8 cellular contexts compared by ENCODE assay signal in the genomic region with DNA sequence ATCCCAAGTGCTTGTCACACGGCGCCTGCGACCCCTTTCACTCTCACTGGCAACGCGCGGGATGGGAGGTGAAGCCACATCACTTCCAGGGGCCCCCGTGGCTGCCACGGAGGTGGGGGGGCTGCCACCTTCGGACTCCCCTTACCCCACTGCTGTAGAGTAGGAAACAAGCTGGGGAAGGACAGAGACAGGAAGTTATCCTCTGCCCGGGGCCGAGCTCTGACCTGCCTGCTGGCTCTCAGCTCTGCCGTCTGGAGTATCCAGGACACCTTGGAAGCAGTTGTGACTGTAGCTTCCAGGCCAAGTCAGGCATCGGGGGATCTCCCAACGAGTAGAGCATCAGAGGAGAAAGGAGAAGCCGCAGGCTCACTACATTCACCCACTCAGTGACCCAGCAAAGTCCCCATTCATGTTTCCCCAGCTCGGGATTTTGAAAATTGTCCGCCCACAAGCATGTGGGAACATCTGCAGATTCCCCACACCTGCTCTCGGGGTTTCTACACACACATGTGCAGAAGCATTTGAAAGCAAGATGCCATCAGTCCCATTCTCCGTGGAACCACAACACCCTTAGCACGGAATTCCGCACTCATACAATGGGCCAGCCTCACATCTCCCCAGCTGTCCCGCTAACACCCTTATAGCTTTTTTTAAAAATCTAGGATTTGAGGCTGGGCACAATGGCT. TPM values are rescaled to one million over a fixed set of nuclear protein-coding genes. Genes with fewer than 3 reads are reported as not detected.
DNase-seq lines count a peak whose midpoint lies in the region; ATAC-seq and TF ChIP-seq lines count a peak whose summit lies in the region.

No MANE protein-coding gene starts in this region.

- peak overlapping the region; percentile 70 for H3K4me3 Mint-ChIP-seq in nephron progenitor cell

- no peaks in the 10 kb centered on the region for H3K27me3 Mint-ChIP-seq in nephron progenitor cell (ENCODE audit: low read depth, poor library complexity)

- H3K4me3 ChIP-seq in BJ (ENCODE audit: low read depth, low read length): peak overlapping the region; percentile 38
- peak overlapping the region; percentile 45 for H3K4me3 ChIP-seq in Jurkat, Clone E6-1 (ENCODE audit: low read length)
- H3K4me3 ChIP-seq in dorsolateral prefrontal cortex: peak overlapping the region; percentile 12 to 64 (median 48)

- peaks cover 32% of the 10 kb centered on the region for H3K4me1 Mint-ChIP-seq in nephron progenitor cell

- intact Hi-C loops in dorsolateral prefrontal cortex (cut with DNase I): loop anchor here in 1 of 2 donors (10.0 kb wide), 1 partner anchor 45 kb away; no protein-coding TSS in a partner anchor

- in situ Hi-C loops in GM13976 (cut with MboI; ENCODE audit: low sequenced_read_pairs, unreplicated experiment): no loop called here

- no peak for ATAC-seq in foreskin keratinocyte

- TF ChIP-seq CTCF in BJ (IDR thresholded peaks at IDR 0.05; ENCODE audit: insufficient read depth, low read depth, low read length) (no peak), dorsolateral prefrontal cortex (IDR thresholded peaks at IDR 0.05 in 54 of 56, conservative IDR thresholded peaks at IDR 0.05 in 2 of 56; ENCODE audit: low read depth in 1 of 56, partially characterized antibody in 56 of 56) (no peak), nephron progenitor cell (IDR thresholded peaks at IDR 0.05) (no peak), foreskin keratinocyte (conservative IDR thresholded peaks at IDR 0.05) (no peak), GM13976 (IDR thresholded peaks at IDR 0.05; ENCODE audit: borderline replicate concordance, control extremely low read depth, extremely low read depth, insufficient read depth, missing control alignments) (no peak)

- no peaks in the 10 kb centered on the region for H3K36me3 Mint-ChIP-seq in nephron progenitor cell (ENCODE audit: low read depth)

- H3K27ac ChIP-seq in dorsolateral prefrontal cortex: peak overlapping the region in 1 of 59 donors; percentile 26
- H3K27ac ChIP-seq in foreskin keratinocyte: no peak overlapping the region

- CTCF ChIA-PET in BJ (lab: Yijun Ruan, JAX): no interaction called here

- no peak overlapping the region for H3K27ac Mint-ChIP-seq in nephron progenitor cell

- H3K36me3 ChIP-seq in BJ (ENCODE audit: control insufficient read depth, insufficient read depth, low read length): no peaks in the 10 kb centered on the region

- H3K27me3 ChIP-seq in BJ (ENCODE audit: control insufficient read depth, insufficient read depth, low read length) (0 out of 2 replicates have a peak, but pooled peaks cover 2% of the 10 kb centered on the region), dorsolateral prefrontal cortex (peaks cover 0 to 84% (median 25%) of the 10 kb centered on the region in 45 donors), foreskin keratinocyte (peaks cover 10% of the 10 kb centered on the region)

- peaks cover 66% of the 10 kb centered on the region for H3K9me3 Mint-ChIP-seq in nephron progenitor cell

- POLR2A ChIA-PET in BJ (lab: Charles Lee): no interaction called here

- H3K4me1 ChIP-seq in foreskin keratinocyte: no peaks in the 10 kb centered on the region

- no peak for DNase-seq in BJ (ENCODE audit: low read depth)
- DNase-seq in Jurkat, Clone E6-1 (ENCODE audit: low read depth, low spot score): no peak
- no peak for DNase-seq in dorsolateral prefrontal cortex
- DNase-seq in nephron progenitor cell: no peak
- no peak for DNase-seq in foreskin keratinocyte
- DNase-seq in hippocampal formation (lab: John Stamatoyannopoulos, UW): no peak
- DNase-seq in anterior cingulate cortex (lab: John Stamatoyannopoulos, UW): no peak
- DNase-seq in GM13976 (ENCODE audit: low spot score): no peak

RNA-seq across cellular contexts. Expression of gene PDZD4, which starts 10.8 kb away (rescaled TPM):
- polyA plus RNA-seq in BJ (2011; rRNA removed): 0.49 and 0.82 TPM in 2 replicates
- polyA minus RNA-seq in BJ (2011; rRNA and poly(A)+ RNA removed): 0.41 and 0.43 TPM in 2 replicates
- 19.5 TPM for polyA plus RNA-seq in Jurkat, Clone E6-1 (2012; ENCODE audit: insufficient read depth, insufficient read length)
- total RNA-seq in dorsolateral prefrontal cortex: 100 to 1,000 TPM; 104 to 526 (median 351) TPM
- 0.04 and 0.07 TPM in 2 replicates for total RNA-seq in foreskin keratinocyte
- polyA plus RNA-seq in foreskin keratinocyte: 0.03 and 0.07 TPM in 2 replicates

RNA-seq across cellular contexts. Expression of gene SSR4, which starts 25.1 kb away (rescaled TPM):
- 455 and 598 TPM in 2 replicates for polyA plus RNA-seq in BJ (2011; rRNA removed)
- 101 and 160 TPM in 2 replicates for polyA minus RNA-seq in BJ (2011; rRNA and poly(A)+ RNA removed)
- 286 TPM for polyA plus RNA-seq in Jurkat, Clone E6-1 (2012; ENCODE audit: insufficient read depth, insufficient read length)
- total RNA-seq in dorsolateral prefrontal cortex: 100 to 1,000 TPM in 14 of 120 experiments, 10 to 100 TPM in 106; 55.7 to 109 (median 84.8) TPM
- total RNA-seq in foreskin keratinocyte: 242 and 269 TPM in 2 replicates
- polyA plus RNA-seq in foreskin keratinocyte: 386 and 429 TPM in 2 replicates

RNA-seq across cellular contexts. Expression of gene IDH3G, which starts 25.4 kb away (rescaled TPM):
- polyA plus RNA-seq in BJ (2011; rRNA removed): 52.8 and 99.2 TPM in 2 replicates
- polyA minus RNA-seq in BJ (2011; rRNA and poly(A)+ RNA removed): 85.0 and 97.7 TPM in 2 replicates
- polyA plus RNA-seq in Jurkat, Clone E6-1 (2012; ENCODE audit: insufficient read depth, insufficient read length): 115 TPM
- total RNA-seq in dorsolateral prefrontal cortex: 10 to 100 TPM; 35.7 to 90.5 (median 70.9) TPM
- total RNA-seq in foreskin keratinocyte: 42.9 and 47.4 TPM in 2 replicates
- polyA plus RNA-seq in foreskin keratinocyte: 57.0 and 61.4 TPM in 2 replicates

RNA-seq across cellular contexts. Expression of gene SRPK3, which starts 38.7 kb away (rescaled TPM):
- 0.44 and 1.1 TPM in 2 replicates for polyA plus RNA-seq in BJ (2011; rRNA removed)
- polyA minus RNA-seq in BJ (2011; rRNA and poly(A)+ RNA removed): 0.57 TPM in 1 of 2 replicates, not detected in the other
- 1.4 TPM for polyA plus RNA-seq in Jurkat, Clone E6-1 (2012; ENCODE audit: insufficient read depth, insufficient read length)
- 10 to 100 TPM in 19 of 120 experiments, 1 to 10 TPM in 101; 1.8 to 14.2 (median 6.3) TPM for total RNA-seq in dorsolateral prefrontal cortex
- 0.03 and 0.04 TPM in 2 replicates for total RNA-seq in foreskin keratinocyte
- 0.10 and 0.15 TPM in 2 replicates for polyA plus RNA-seq in foreskin keratinocyte

RNA-seq across cellular contexts. Expression of gene PLXNB3, which starts 55.5 kb away (rescaled TPM):
- 4.7 and 8.2 TPM in 2 replicates for polyA plus RNA-seq in BJ (2011; rRNA removed)
- polyA minus RNA-seq in BJ (2011; rRNA and poly(A)+ RNA removed): 4.5 and 5.2 TPM in 2 replicates
- 1.9 TPM for polyA plus RNA-seq in Jurkat, Clone E6-1 (2012; ENCODE audit: insufficient read depth, insufficient read length)
- total RNA-seq in dorsolateral prefrontal cortex: 100 to 1,000 TPM in 98 of 120 experiments, 10 to 100 TPM in 22; 22.2 to 541 (median 140) TPM
- total RNA-seq in foreskin keratinocyte: 5.3 and 5.4 TPM in 2 replicates
- 6.1 and 8.3 TPM in 2 replicates for polyA plus RNA-seq in foreskin keratinocyte

Comparison
In these comparisons a context has a peak if more than half of its experiments do, and no peak if none do; other contexts are left out.
1. RNA of gene PDZD4, which starts 10.8 kb away (total RNA-seq): 104 to 526 TPM in dorsolateral prefrontal cortex; 0.04 to 0.07 TPM in foreskin keratinocyte; every median in the first group is over 10 times any median in the second.
2. Peak in every context shown above with its lines, with median percentiles within 50 percentile points of each other: H3K4me3 ChIP-seq.